Comparison of ENCODE assay signal across 8 cellular contexts in genomic region chr7:39465055-39465929, GRCh38.
DNase-seq lines count a peak whose midpoint lies in the region; ATAC-seq and TF ChIP-seq lines count a peak whose summit lies in the region.

No MANE protein-coding gene starts in this region.

- H3K9ac ChIP-seq in mammary epithelial cell (ENCODE audit: insufficient read depth, low read length), result no peak overlapping the region

- CTCF ChIA-PET in mammary epithelial cell (lab: Charles Lee; ENCODE audit: low non-redundant PET), result interaction anchor here (0.7 kb wide), 1 partner anchor 387 kb away, joined by 4 read pairs; no protein-coding TSS in a partner anchor

- ATAC-seq in GM21515 (IDR thresholded peaks at IDR 0.05; ENCODE audit: unreplicated experiment), result peak; percentile 91
- peak; percentile 76 for ATAC-seq in stimulated activated effector memory CD8-positive, alpha-beta T cell treated with anti-CD3 and anti-CD28 coated beads, Interleukin-12 subunit alpha, Interleukin-12 subunit beta, amount 100 ng/mL, for 72 hours

- no peaks in the 10 kb centered on the region for H4K20me1 ChIP-seq in mammary epithelial cell (ENCODE audit: insufficient read depth, low read length)

- no peaks in the 10 kb centered on the region for H3K4me1 ChIP-seq in SJCRH30
- H3K4me1 ChIP-seq in mammary epithelial cell (ENCODE audit: insufficient read depth, low read length), result no peaks in the 10 kb centered on the region

- peak; percentile 78 to 82 for TF ChIP-seq CTCF in mammary epithelial cell (conservative IDR thresholded peaks at IDR 0.05 in 1 of 2, IDR thresholded peaks at IDR 0.05 in 1 of 2; ENCODE audit: extremely low read depth in 1 of 2, insufficient read depth in 1 of 2, low read depth in 1 of 2, low read length in 2 of 2)

- no peaks in the 10 kb centered on the region for H3K9me3 ChIP-seq in SJCRH30 (replicated peaks)
- no peaks in the 10 kb centered on the region for H3K9me3 ChIP-seq in mammary epithelial cell (replicated peaks; ENCODE audit: insufficient read depth, low read length)

- 30% methylated on average over 18 of the region's 18 CpGs for WGBS in mammary epithelial cell (ENCODE audit: low coverage, missing lambda C conversion rate)

- intact Hi-C loops in mammary epithelial cell (cut with micrococcal nuclease), result loop anchor here (1.0 to 2.0 kb wide), 4 partner anchors 56 to 668 kb away; no protein-coding TSS in a partner anchor

- no peak overlapping the region for H3K4me3 ChIP-seq in SJCRH30
- no peak overlapping the region for H3K4me3 ChIP-seq in mammary epithelial cell (replicated peaks in 1 of 3; ENCODE audit: insufficient read depth in 1 of 3, low read depth in 2 of 3, low read length in 3 of 3)

- peak overlapping the region; percentile 61 for H3K4me2 ChIP-seq in mammary epithelial cell (ENCODE audit: insufficient read depth, low read depth, low read length)

- H3K9me3 Mint-ChIP-seq in stimulated activated effector memory CD8-positive, alpha-beta T cell treated with anti-CD3 and anti-CD28 coated beads, Interleukin-12 subunit alpha, Interleukin-12 subunit beta, amount 100 ng/mL, for 72 hours, result no peaks in the 10 kb centered on the region

- no TSS peak for BruUV-seq in mammary epithelial cell (replicated peaks; lab: Mats Ljungman, UMichigan)

- peaks cover 7% of the 10 kb centered on the region for H3K4me1 Mint-ChIP-seq in stimulated activated effector memory CD8-positive, alpha-beta T cell treated with anti-CD3 and anti-CD28 coated beads, Interleukin-12 subunit alpha, Interleukin-12 subunit beta, amount 100 ng/mL, for 72 hours

- no peak overlapping the region for H3K27ac ChIP-seq in SJCRH30
- no peak overlapping the region for H3K27ac ChIP-seq in mammary epithelial cell (ENCODE audit: insufficient read depth, low read depth, low read length)

- H3K4me3 Mint-ChIP-seq in stimulated activated effector memory CD8-positive, alpha-beta T cell treated with anti-CD3 and anti-CD28 coated beads, Interleukin-12 subunit alpha, Interleukin-12 subunit beta, amount 100 ng/mL, for 72 hours, result no peak overlapping the region

- peak; percentile 29 for DNase-seq in SKM-1 treated with dmso at 0.1 percent for 144 hours (lab: John Stamatoyannopoulos, UW; ENCODE audit: unreplicated experiment)
- no peak for DNase-seq in SKM-1 (lab: John Stamatoyannopoulos, UW; ENCODE audit: unreplicated experiment)
- peak; percentile 23 for DNase-seq in HuH-7.5 (ENCODE audit: low spot score)
- peak; percentile 19 to 56 for DNase-seq in SJCRH30
- DNase-seq in mammary epithelial cell, result peak; percentile 39
- DNase-seq in kidney tubule cell (ENCODE audit: low spot score), result peak; percentile 67
- DNase-seq in stimulated activated effector memory CD8-positive, alpha-beta T cell treated with anti-CD3 and anti-CD28 coated beads, Interleukin-12 subunit alpha, Interleukin-12 subunit beta, amount 100 ng/mL, for 72 hours (ENCODE audit: low spot score in 2 of 2), result no peak

- no peaks in the 10 kb centered on the region for H3K79me2 ChIP-seq in mammary epithelial cell (ENCODE audit: insufficient read depth, low read length)

- H2AFZ ChIP-seq in mammary epithelial cell (ENCODE audit: low read depth, low read length), result peak overlapping the region; percentile 53

- dilution Hi-C loops in mammary epithelial cell (cut with HindIII; ENCODE audit: low sequenced_read_pairs), result no loop called here

- no peaks in the 10 kb centered on the region for H3K36me3 ChIP-seq in SJCRH30
- H3K36me3 ChIP-seq in mammary epithelial cell (ENCODE audit: insufficient read depth, low read length), result no peaks in the 10 kb centered on the region

- in situ Hi-C loops in mammary epithelial cell (cut with MboI; ENCODE audit: low sequenced_read_pairs in 2 of 2), result loop anchor here (10.0 to 25.0 kb wide), 3 partner anchors 520 to 670 kb away; no protein-coding TSS in a partner anchor

- H3K27ac Mint-ChIP-seq in stimulated activated effector memory CD8-positive, alpha-beta T cell treated with anti-CD3 and anti-CD28 coated beads, Interleukin-12 subunit alpha, Interleukin-12 subunit beta, amount 100 ng/mL, for 72 hours, result no peak overlapping the region

- H3K27me3 ChIP-seq in SJCRH30, result no peaks in the 10 kb centered on the region
- H3K27me3 ChIP-seq in mammary epithelial cell (ENCODE audit: insufficient read depth, low read length), result peaks cover 3% of the 10 kb centered on the region

- no peaks in the 10 kb centered on the region for H3K36me3 Mint-ChIP-seq in stimulated activated effector memory CD8-positive, alpha-beta T cell treated with anti-CD3 and anti-CD28 coated beads, Interleukin-12 subunit alpha, Interleukin-12 subunit beta, amount 100 ng/mL, for 72 hours

Comparison
In these comparisons a context has a peak if more than half of its experiments do, and no peak if none do; other contexts are left out.
1. DNase-seq: peak in SKM-1 treated with dmso at 0.1 percent for 144 hours (single experiment), HuH-7.5 (single experiment), SJCRH30 (2 of 2), mammary epithelial cell (single experiment) and kidney tubule cell (single experiment); none in SKM-1 (single experiment) and stimulated activated effector memory CD8-positive, alpha-beta T cell treated with anti-CD3 and anti-CD28 coated beads, Interleukin-12 subunit alpha, Interleukin-12 subunit beta, amount 100 ng/mL, for 72 hours (0 of 2).